9 cellular contexts compared by ENCODE assay signal in the genomic region with DNA sequence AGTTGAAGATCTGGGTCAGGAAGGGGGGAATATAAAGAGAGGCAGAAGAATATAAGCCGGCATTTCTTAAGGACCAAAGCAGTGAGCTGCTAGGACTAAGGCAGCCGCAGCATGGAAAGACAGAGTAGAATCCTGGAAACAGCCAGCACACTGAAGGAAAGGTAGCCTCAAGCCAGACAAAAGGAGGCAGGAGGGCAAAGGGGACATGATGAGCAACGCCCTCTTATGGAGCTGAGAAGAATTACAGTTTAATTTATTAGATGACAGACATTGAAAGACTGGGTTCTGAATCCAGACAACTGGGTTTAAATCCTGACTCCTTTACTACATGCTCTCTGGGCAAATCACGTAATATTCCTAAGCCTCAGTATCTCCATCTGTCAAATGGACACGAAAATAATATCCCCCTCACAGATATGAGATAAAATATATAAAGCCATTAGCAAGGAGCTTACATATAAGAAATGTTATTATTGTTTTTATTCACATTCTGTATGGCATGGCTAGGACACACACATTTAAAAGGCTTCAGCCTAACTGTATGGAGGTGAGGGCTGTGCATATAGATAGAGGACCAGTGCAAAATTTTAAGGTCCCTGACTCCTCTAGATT. TPM values are rescaled to one million over a fixed set of nuclear protein-coding genes. Genes with fewer than 3 reads are reported as not detected.
DNase-seq lines count a peak whose midpoint lies in the region; ATAC-seq, FAIRE-seq and TF ChIP-seq lines count a peak whose summit lies in the region.
"Had no signal": no experiment of that assay in that cellular context is flagged by ENCODE, and none has a peak within 500 bp of the region (broad histone marks: within the 10 kb centered on the region; RNA-seq: fewer than 3 reads in every experiment).

No MANE protein-coding gene starts in this region.

- no peak overlapping the region for H3K56ac ChIP-seq in H1 (replicated peaks; ENCODE audit: insufficient read length, low read depth, low read length)

- no peak overlapping the region for H3K9ac ChIP-seq in H1 (replicated peaks in 1 of 4; ENCODE audit: extremely low read depth in 1 of 4, low read depth in 3 of 4, low read length in 3 of 4)

- no peak overlapping the region for H3K23ac ChIP-seq in H1 (ENCODE audit: insufficient read length)

- H3K27me3 ChIP-seq in H1 (replicated peaks in 1 of 4; ENCODE audit: control insufficient read depth in 3 of 4, extremely low read depth in 1 of 4, insufficient read depth in 3 of 4, low read length in 3 of 4) = no peaks in the 10 kb centered on the region

- no peak overlapping the region for H4K91ac ChIP-seq in H1 (replicated peaks; ENCODE audit: insufficient read length, low read length)

- no peak overlapping the region for H2AK5ac ChIP-seq in H1 (ENCODE audit: low read depth, low read length)

- FAIRE-seq in H1 (lab: Jason Lieb, UNC) = peak; percentile 87

- no peaks in the 10 kb centered on the region for H3K9me3 Mint-ChIP-seq in T-cell
- H3K9me3 Mint-ChIP-seq: CD8-positive, alpha-beta memory T cell had no signal

- peak in 2 of 3 experiments; percentile 54 to 73; a peak in 3 of 4 replicates for TF ChIP-seq CTCF in H1 (IDR thresholded peaks at IDR 0.05; ENCODE audit: control extremely low read depth in 1 of 3, insufficient read depth in 1 of 3, low read depth in 1 of 3, low read length in 3 of 3)
- TF ChIP-seq CTCF in retinal pigment epithelial cell (conservative IDR thresholded peaks at IDR 0.05; ENCODE audit: low read depth, low read length) = peak; percentile 54

- no peak overlapping the region for H2BK12ac ChIP-seq in H1 (ENCODE audit: low read depth, low read length)

- no peak overlapping the region for H2BK15ac ChIP-seq in H1 (ENCODE audit: low read length)

- H3K14ac ChIP-seq in H1 (ENCODE audit: insufficient read length) = no peak overlapping the region

- CTCF ChIA-PET in H1 (lab: Charles Lee; ENCODE audit: partially characterized antibody) = interaction anchor here (0.6 to 4.7 kb wide), 52 partner anchors 8 to 946 kb away, joined by 3 to 41 read pairs (median 4); a partner anchor contains a TSS
- CTCF ChIA-PET in T-cell (lab: Charles Lee) = interaction anchor here (0.8 to 3.2 kb wide), 11 partner anchors 9 to 695 kb away, joined by 3 to 15 read pairs (median 3); a partner anchor contains a TSS

- no peak overlapping the region for H3K18ac ChIP-seq in H1 (ENCODE audit: extremely low read depth, low read length)

- H3K4me3 Mint-ChIP-seq in T-cell = no peak overlapping the region
- H3K4me3 Mint-ChIP-seq: CD8-positive, alpha-beta memory T cell had no signal

- no peak overlapping the region for H3K4me2 ChIP-seq in H1 (ENCODE audit: insufficient read depth in 1 of 2, low read depth in 2 of 2, low read length in 2 of 2)

- no peaks in the 10 kb centered on the region for H3K27me3 Mint-ChIP-seq in T-cell
- H3K27me3 Mint-ChIP-seq: CD8-positive, alpha-beta memory T cell had no signal

- H3K4me3 ChIP-seq in H1 (ENCODE audit: extremely low read depth in 1 of 4, insufficient read depth in 2 of 4, low read depth in 3 of 4, low read length in 4 of 4) = no peak overlapping the region
- no peak overlapping the region for H3K4me3 ChIP-seq in retinal pigment epithelial cell (ENCODE audit: low read length)

- WGBS in H1 (ENCODE audit: extremely low coverage in 1 of 2, insufficient coverage in 1 of 2, insufficient read length in 1 of 2, insufficient replicate concordance in 2 of 2, low coverage in 1 of 2, low lambda C conversion rate in 2 of 2, missing lambda C conversion rate in 1 of 2), 2 experiments = 37% methylated on average over 5 of the region's 5 CpGs; no CpG with 5 or more reads in 1 of the 2 experiments

- H3K9me3 ChIP-seq in H1 (ENCODE audit: insufficient read depth in 2 of 2, low read depth in 1 of 2, low read length in 1 of 2) = no peaks in the 10 kb centered on the region

- no peak overlapping the region for H4K8ac ChIP-seq in H1 (ENCODE audit: extremely low read depth, insufficient read depth, low read length)

- DNase-seq in NCI-H526 (lab: John Stamatoyannopoulos, UW) (peak; percentile 29 to 46), NCI-H526 treated with DMSO at 0.1 percent for 48 hours (lab: John Stamatoyannopoulos, UW) (no peak), NCI-H460 (ENCODE audit: extremely low read depth, low read depth) (peak; percentile 33), H1 (ENCODE audit: low read depth in 1 of 2, low spot score in 2 of 2) (no peak), retinal pigment epithelial cell (ENCODE audit: low read depth) (no peak), T-cell (no peak)

- H4K5ac ChIP-seq in H1 (ENCODE audit: insufficient read length, low read depth, low read length) = no peak overlapping the region

- no peaks in the 10 kb centered on the region for H3K79me1 ChIP-seq in H1 (ENCODE audit: low read depth, low read length)

- no peak for TF ChIP-seq POLR2A in H1 (IDR thresholded peaks at IDR 0.05; ENCODE audit: control extremely low read depth in 1 of 2, low read depth in 2 of 2, low read length in 2 of 2)

- H2BK20ac ChIP-seq in H1 (ENCODE audit: low read length) = no peak overlapping the region

- H3K23me2 ChIP-seq in H1 (ENCODE audit: low read depth, low read length) = no peaks in the 10 kb centered on the region; the same call in 1 of the 2 replicates

- ATAC-seq in T-cell (replicated peaks in 1 of 4) = no peak
- no peak for ATAC-seq in GM18511 (IDR thresholded peaks at IDR 0.05; ENCODE audit: unreplicated experiment)
- no peak for ATAC-seq in HG03565 (IDR thresholded peaks at IDR 0.05; ENCODE audit: unreplicated experiment)

- peaks cover 0 to 14% (median 7%) of the 10 kb centered on the region in 4 experiments; a peak in 5 of 7 replicates for H3K4me1 ChIP-seq in H1 (replicated peaks in 1 of 4; ENCODE audit: control insufficient read depth in 3 of 4, insufficient read depth in 4 of 4, low read length in 3 of 4)

- no peak overlapping the region for H3K27ac Mint-ChIP-seq in T-cell

- no peaks in the 10 kb centered on the region for H3K36me3 ChIP-seq in H1 (ENCODE audit: control insufficient read depth in 2 of 4, insufficient read depth in 4 of 4, low read length in 3 of 4)

- TF ChIP-seq RAD21 in H1 (IDR thresholded peaks at IDR 0.05 in 1 of 2, conservative IDR thresholded peaks at IDR 0.05 in 1 of 2; ENCODE audit: low read depth in 2 of 2, low read length in 2 of 2) = peak; percentile 58 to 68

- H3K79me2 ChIP-seq in H1 (ENCODE audit: control insufficient read depth in 1 of 2, insufficient read depth in 2 of 2, low read length in 2 of 2) = no peaks in the 10 kb centered on the region

- H3K36me3 Mint-ChIP-seq in T-cell = no peaks in the 10 kb centered on the region

- no peak overlapping the region for H3K4ac ChIP-seq in H1 (replicated peaks; ENCODE audit: insufficient read length, low read depth, low read length)

- H3K4me1 Mint-ChIP-seq in T-cell = peaks cover 2 to 6% (median 6%) of the 10 kb centered on the region in 3 donors

- no peak overlapping the region for H2BK120ac ChIP-seq in H1 (replicated peaks; ENCODE audit: low read depth, low read length)

- no peak overlapping the region for H2BK5ac ChIP-seq in H1 (ENCODE audit: low read depth, low read length)

- POLR2A ChIA-PET in H1 (lab: Charles Lee; ENCODE audit: partially characterized antibody) = interaction anchor here (2.0 kb wide), 1 partner anchor 9 kb away, joined by 6 read pairs; a partner anchor contains a TSS
- POLR2A ChIA-PET in T-cell (lab: Charles Lee) = interaction anchor here (0.6 to 1.2 kb wide), 4 partner anchors 10 to 335 kb away, joined by 3 read pairs; no protein-coding TSS in a partner anchor

- TF ChIP-seq EP300 in H1 (IDR thresholded peaks at IDR 0.05; ENCODE audit: borderline replicate concordance in 1 of 2, low read depth in 2 of 2, low read length in 2 of 2) = no peak

- H3K27ac ChIP-seq in H1 (ENCODE audit: low read depth, low read length) = no peak overlapping the region

- no peaks in the 10 kb centered on the region for H4K20me1 ChIP-seq in H1 (replicated peaks in 1 of 2; ENCODE audit: control insufficient read depth in 1 of 2, insufficient read depth in 2 of 2, low read length in 2 of 2)

- no peak overlapping the region for H2AFZ ChIP-seq in H1 (ENCODE audit: low read length)

TF ChIP-seq in H1, 55 proteins besides CTCF, POLR2A, EP300 and RAD21 (continues in another document):
- TF ChIP-seq GTF2F1 (IDR thresholded peaks at IDR 0.05; ENCODE audit: borderline replicate concordance, low read depth, low read length) = no peak
- no peak for TF ChIP-seq CBX5 (IDR thresholded peaks at IDR 0.05; ENCODE audit: low read depth, low read length)
- TF ChIP-seq RBBP5 (IDR thresholded peaks at IDR 0.05; ENCODE audit: borderline replicate concordance, low read depth, low read length) = no peak
- no peak for TF ChIP-seq SIRT6 (IDR thresholded peaks at IDR 0.05; ENCODE audit: low read length)
- no peak for TF ChIP-seq CHD1 (IDR thresholded peaks at IDR 0.05; ENCODE audit: low read depth, low read length)
- no peak for TF ChIP-seq SIX5 (IDR thresholded peaks at IDR 0.05; ENCODE audit: low read depth, low read length)

RNA-seq across cellular contexts. Expression of a gene that starts 8.1 kb away (rescaled TPM):
- total RNA-seq in NCI-H460 (2014; rRNA removed; shearing (Covaris generic)) = 1.8 and 2.5 TPM in 2 replicates
- 2.7 and 4.9 TPM in 2 replicates for polyA plus RNA-seq in NCI-H460 (2014; cell fraction: nucleus; rRNA removed)
- 4.7 and 4.9 TPM in 2 replicates for total RNA-seq in H1 (2021; fragmentation: NEBNext Ultra II Directional; extraction: Animal tissue kit (Norgen Biotek cat#: 25700))
- polyA plus RNA-seq in H1 (2011; rRNA removed) = 5.4 and 6.2 TPM in 2 replicates
- 4.6 TPM for polyA plus RNA-seq in H1 (2011; cell fraction: cytosol; rRNA removed)
- 7.3 TPM for polyA plus RNA-seq in H1 (2011; cell fraction: nucleus; rRNA removed)
- 6.9 to 7.6 TPM (median 7.4 TPM) in 4 replicates for polyA plus RNA-seq in H1 (2012, experiment 1 of 2)
- 6.0 TPM for polyA plus RNA-seq in H1 (2012, experiment 2 of 2)
- 8.0 TPM for polyA plus RNA-seq in H1 (2013, experiment 1 of 2)
- polyA plus RNA-seq in H1 (2013, experiment 2 of 2) = 7.5 TPM
- polyA minus RNA-seq in H1 (2011; rRNA and poly(A)+ RNA removed) = 1.6 and 3.1 TPM in 2 replicates
- 2.6 TPM for polyA minus RNA-seq in H1 (2011; cell fraction: cytosol; rRNA and poly(A)+ RNA removed)
- 1.3 TPM for polyA minus RNA-seq in H1 (2011; cell fraction: nucleus; rRNA and poly(A)+ RNA removed)
- total RNA-seq in T-cell = 100 to 1,000 TPM in 4 of 5 donors, 10 to 100 TPM in 1; 53.7 to 159 (median 119) TPM

RNA-seq across cellular contexts. Expression of a gene that starts 8.4 kb away (rescaled TPM):
- 14.9 and 17.4 TPM in 2 replicates for total RNA-seq in NCI-H460 (2014; rRNA removed; shearing (Covaris generic))
- polyA plus RNA-seq in NCI-H460 (2014; cell fraction: nucleus; rRNA removed) = 10.2 and 13.6 TPM in 2 replicates
- total RNA-seq in H1 (2021; fragmentation: NEBNext Ultra II Directional; extraction: Animal tissue kit (Norgen Biotek cat#: 25700)) = 3.3 TPM in 2 replicates
- polyA plus RNA-seq in H1 (2011; rRNA removed) = 0.78 and 1.7 TPM in 2 replicates
- 1.1 TPM for polyA plus RNA-seq in H1 (2011; cell fraction: cytosol; rRNA removed)
- polyA plus RNA-seq in H1 (2011; cell fraction: nucleus; rRNA removed) = 1.00 TPM
- 1.9 to 4.3 TPM (median 2.7 TPM) in 4 replicates for polyA plus RNA-seq in H1 (2012, experiment 1 of 2)
- polyA plus RNA-seq in H1 (2012, experiment 2 of 2) = 0.87 TPM
- polyA plus RNA-seq in H1 (2013, experiment 1 of 2) = 4.4 TPM
- polyA plus RNA-seq in H1 (2013, experiment 2 of 2) = 5.3 TPM
- 2.2 and 3.1 TPM in 2 replicates for polyA minus RNA-seq in H1 (2011; rRNA and poly(A)+ RNA removed)
- polyA minus RNA-seq in H1 (2011; cell fraction: cytosol; rRNA and poly(A)+ RNA removed) = 0.59 TPM
- 2.2 TPM for polyA minus RNA-seq in H1 (2011; cell fraction: nucleus; rRNA and poly(A)+ RNA removed)
- 10 to 100 TPM in 3 of 5 donors, 1 to 10 TPM in 2; 9.6 to 15.4 (median 14.2) TPM for total RNA-seq in T-cell

Comparison
In these comparisons a context has a peak if more than half of its experiments do, and no peak if none do; other contexts are left out.
1. DNase-seq: peak in NCI-H526 (2 of 2) and NCI-H460 (single experiment); none in NCI-H526 treated with DMSO at 0.1 percent for 48 hours (single experiment), H1 (0 of 2), retinal pigment epithelial cell (single experiment) and T-cell (0 of 34).